16 cellular contexts compared by ENCODE assay signal in genomic region chr16:54400261-54400660, GRCh38.
DNase-seq lines count a peak whose midpoint lies in the region; ATAC-seq and TF ChIP-seq lines count a peak whose summit lies in the region.
"Had no signal": no experiment of that assay in that cellular context is flagged by ENCODE, and none has a peak within 500 bp of the region (broad histone marks: within the 10 kb centered on the region; RNA-seq: fewer than 3 reads in every experiment).

No MANE protein-coding gene starts in this region.

- H3K4me2 ChIP-seq in mesendoderm (ENCODE audit: low read length) (no peak overlapping the region), neuronal stem cell (ENCODE audit: insufficient read depth, low read length, poor library complexity, severe bottlenecking) (no peak overlapping the region), SK-N-SH (no peak overlapping the region)
- H3K4me2 ChIP-seq: BLaER1 had no signal

- H3K27ac Mint-ChIP-seq in HFFc6 = no peak overlapping the region
- H3K27ac Mint-ChIP-seq: CD14-positive monocyte; CD4-positive, alpha-beta memory T cell had no signal

- H4K8ac ChIP-seq in mesendoderm (ENCODE audit: low read depth, low read length) (no peak overlapping the region), neuronal stem cell (ENCODE audit: low read depth, low read length) (no peak overlapping the region)

- H3K9me3 ChIP-seq in neuronal stem cell (replicated peaks in 1 of 2; ENCODE audit: control insufficient read depth in 2 of 2, insufficient read depth in 1 of 2, low read depth in 1 of 2, low read length in 2 of 2) (no peaks in the 10 kb centered on the region), SK-N-SH (no peaks in the 10 kb centered on the region)
- H3K9me3 ChIP-seq: BLaER1 had no signal

- no CpG with 5 or more reads among the region's 5 CpGs for WGBS in mesendoderm (ENCODE audit: extremely low coverage, insufficient coverage, low lambda C conversion rate)
- no CpG with 5 or more reads among the region's 5 CpGs for WGBS in neuronal stem cell (ENCODE audit: extremely low coverage in 2 of 2, insufficient read length in 2 of 2, insufficient replicate concordance in 1 of 2), 2 donors
- WGBS in SK-N-SH (ENCODE audit: low lambda C conversion rate) = 83% methylated on average over 4 of the region's 5 CpGs

- no peak for TF ChIP-seq CTCF in SK-N-SH (IDR thresholded peaks at IDR 0.05)
- no peak for TF ChIP-seq CTCF in HFFc6 (IDR thresholded peaks at IDR 0.05)

- no peaks in the 10 kb centered on the region for H4K20me1 ChIP-seq in SK-N-SH (ENCODE audit: insufficient read depth)
- H4K20me1 ChIP-seq: BLaER1 had no signal

- DNase-seq in left ventricle myocardium superior (peak; percentile 42), Right ventricle myocardium superior (no peak), mesendoderm (no peak), neuronal stem cell (ENCODE audit: low spot score) (no peak), SK-N-SH (no peak), HFFc6 (no peak)
- DNase-seq: 8988T; CD4-positive, alpha-beta memory T cell; DMS153; DMS79; GDM1; GM23248; HCEC 1CT had no signal

- no peaks in the 10 kb centered on the region for H3K4me1 ChIP-seq in mesendoderm (ENCODE audit: control insufficient read depth, low read depth, low read length)
- peaks cover 0 to 2% of the 10 kb centered on the region in 2 donors for H3K4me1 ChIP-seq in neuronal stem cell (ENCODE audit: control insufficient read depth in 2 of 2, insufficient read depth in 1 of 2, low read depth in 1 of 2, low read length in 2 of 2)
- peaks cover 0 to 20% of the 10 kb centered on the region in 2 experiments; a peak in 1 of 4 replicates for H3K4me1 ChIP-seq in SK-N-SH (ENCODE audit: control insufficient read depth in 1 of 2, insufficient read depth in 2 of 2, low read depth in 1 of 2, low read length in 1 of 2)
- H3K4me1 ChIP-seq: BLaER1 had no signal

- H3K4ac ChIP-seq in mesendoderm (ENCODE audit: low read depth, low read length) = peak overlapping the region; percentile 48
- H3K4ac ChIP-seq in neuronal stem cell (ENCODE audit: low read length) = no peak overlapping the region

- H3F3A ChIP-seq in SK-N-SH (replicated peaks; ENCODE audit: insufficient read depth) = no peaks in the 10 kb centered on the region

- H3K4me3 ChIP-seq in mesendoderm (ENCODE audit: low read length) (no peak overlapping the region), neuronal stem cell (ENCODE audit: low read length in 2 of 2) (no peak overlapping the region), SK-N-SH (ENCODE audit: low read depth in 2 of 2, low read length in 1 of 2) (no peak overlapping the region)
- H3K4me3 ChIP-seq: BLaER1, GM23248 had no signal

- no peak for TF ChIP-seq EP300 in SK-N-SH (IDR thresholded peaks at IDR 0.05; ENCODE audit: borderline replicate concordance in 1 of 2, low read depth in 1 of 2, low read length in 1 of 2)

- H2AFZ ChIP-seq in neuronal stem cell (ENCODE audit: low read length) (peak overlapping the region; percentile 40), SK-N-SH (ENCODE audit: low read depth) (no peak overlapping the region)
- H2AFZ ChIP-seq: GM23248 had no signal

- no peak overlapping the region for H3K27ac ChIP-seq in mesendoderm (ENCODE audit: low read depth, low read length)
- H3K27ac ChIP-seq in neuronal stem cell (replicated peaks; ENCODE audit: low read length) = no peak overlapping the region
- no peak overlapping the region for H3K27ac ChIP-seq in SK-N-SH (ENCODE audit: low read depth in 2 of 2, low read length in 1 of 2)
- H3K27ac ChIP-seq: BLaER1, GM23248 had no signal

- H3K23ac ChIP-seq in mesendoderm (ENCODE audit: low read length) = no peak overlapping the region
- H3K23ac ChIP-seq in neuronal stem cell (ENCODE audit: low read depth, low read length, poor library complexity) = no peak overlapping the region

- H3K18ac ChIP-seq in mesendoderm (ENCODE audit: low read length) (no peak overlapping the region), neuronal stem cell (ENCODE audit: low read length) (no peak overlapping the region)

- H3K4me3 Mint-ChIP-seq in HFFc6 = no peak overlapping the region
- H3K4me3 Mint-ChIP-seq: CD4-positive, alpha-beta memory T cell had no signal

- CTCF ChIA-PET in SK-N-SH (lab: Yijun Ruan, JAX) = interaction anchor here (1.1 kb wide), 1 partner anchor 9 kb away, joined by 3 read pairs; no protein-coding TSS in a partner anchor

- H2BK120ac ChIP-seq in mesendoderm (ENCODE audit: low read depth, low read length) = no peak overlapping the region
- H2BK120ac ChIP-seq in neuronal stem cell (ENCODE audit: low read depth, low read length) = no peak overlapping the region

- H2BK5ac ChIP-seq in mesendoderm (ENCODE audit: low read length) = no peak overlapping the region
- H2BK5ac ChIP-seq in neuronal stem cell (ENCODE audit: low read length) = no peak overlapping the region

- 0 out of 2 replicates have a peak, but pooled peaks cover 4% of the 10 kb centered on the region for H3K9me3 Mint-ChIP-seq in HFFc6

- POLR2A ChIA-PET in SK-N-SH (lab: Yijun Ruan, JAX) = no interaction called here

- no peak overlapping the region for H2BK12ac ChIP-seq in neuronal stem cell (ENCODE audit: low read length)

- H2AK5ac ChIP-seq in mesendoderm (ENCODE audit: low read length) = no peak overlapping the region
- no peak overlapping the region for H2AK5ac ChIP-seq in neuronal stem cell (ENCODE audit: low read depth, low read length)

- H4K91ac ChIP-seq in neuronal stem cell (ENCODE audit: low read depth, low read length, poor library complexity) = no peak overlapping the region

- no peaks in the 10 kb centered on the region for H3K79me1 ChIP-seq in mesendoderm (ENCODE audit: low read length)
- H3K79me1 ChIP-seq in neuronal stem cell (ENCODE audit: low read depth, low read length) = no peaks in the 10 kb centered on the region

- H3K36me3 ChIP-seq in mesendoderm (ENCODE audit: control insufficient read depth, insufficient read depth, low read length) (no peaks in the 10 kb centered on the region), neuronal stem cell (replicated peaks in 1 of 2; ENCODE audit: control insufficient read depth in 2 of 2, insufficient read depth in 2 of 2, low read length in 2 of 2) (no peaks in the 10 kb centered on the region), SK-N-SH (replicated peaks in 1 of 2; ENCODE audit: control insufficient read depth in 1 of 2, insufficient read depth in 2 of 2, low read length in 1 of 2) (no peaks in the 10 kb centered on the region)
- H3K36me3 ChIP-seq: BLaER1 had no signal

- ATAC-seq in left ventricle myocardium superior (peak; percentile 51), Right ventricle myocardium superior (ENCODE audit: poor library complexity) (no peak), HG03521 (IDR thresholded peaks at IDR 0.05; ENCODE audit: unreplicated experiment) (no peak)

- H3K79me2 ChIP-seq in mesendoderm (ENCODE audit: control insufficient read depth, insufficient read depth, low read length) (no peaks in the 10 kb centered on the region), SK-N-SH (ENCODE audit: insufficient read depth) (no peaks in the 10 kb centered on the region)

- intact Hi-C loops in left ventricle myocardium superior (cut with micrococcal nuclease) (no loop called here), Right ventricle myocardium superior (cut with DNase I) (no loop called here)

- H4K5ac ChIP-seq in mesendoderm (ENCODE audit: low read length) = no peak overlapping the region

- 0 out of 2 replicates have a peak, but pooled peaks cover 10% of the 10 kb centered on the region for H3K36me3 Mint-ChIP-seq in HFFc6 (ENCODE audit: low read depth)
- H3K36me3 Mint-ChIP-seq: CD14-positive monocyte; CD4-positive, alpha-beta memory T cell had no signal

- no peak overlapping the region for H3K56ac ChIP-seq in mesendoderm (ENCODE audit: low read length)

- no peaks in the 10 kb centered on the region for H3K27me3 ChIP-seq in mesendoderm (ENCODE audit: insufficient read depth, low read length, poor library complexity)
- H3K27me3 ChIP-seq in neuronal stem cell (ENCODE audit: control insufficient read depth in 3 of 3, insufficient read depth in 3 of 3, low read depth in 1 of 3, low read length in 3 of 3) = peaks cover 0 to 12% (median 0%) of the 10 kb centered on the region in 3 experiments
- no peaks in the 10 kb centered on the region for H3K27me3 ChIP-seq in SK-N-SH (ENCODE audit: insufficient read depth)
- H3K27me3 ChIP-seq: BLaER1 had no signal

- H3K27me3 Mint-ChIP-seq in HFFc6 (ENCODE audit: insufficient read depth) = peaks cover 9% of the 10 kb centered on the region; the same call in 1 of the 2 replicates

- H3K9ac ChIP-seq in mesendoderm (ENCODE audit: low read length) (no peak overlapping the region), neuronal stem cell (ENCODE audit: low read depth, low read length, poor library complexity) (no peak overlapping the region), SK-N-SH (no peak overlapping the region)
- H3K9ac ChIP-seq: BLaER1, GM23248 had no signal

- no peak overlapping the region for H3K14ac ChIP-seq in neuronal stem cell (ENCODE audit: low read length)

- peaks cover 61% of the 10 kb centered on the region for H3K4me1 Mint-ChIP-seq in HFFc6 (ENCODE audit: low read depth)
- H3K4me1 Mint-ChIP-seq: CD4-positive, alpha-beta memory T cell had no signal

- no peak overlapping the region for H2BK15ac ChIP-seq in mesendoderm (replicated peaks; ENCODE audit: low read depth)
- no peak overlapping the region for H2BK15ac ChIP-seq in neuronal stem cell (ENCODE audit: low read length)

- no peaks in the 10 kb centered on the region for H3K9me2 ChIP-seq in SK-N-SH

- no peak for TF ChIP-seq RAD21 in SK-N-SH (IDR thresholded peaks at IDR 0.05; ENCODE audit: low read length)

TF ChIP-seq in SK-N-SH, 30 proteins besides CTCF, POLR2A, EP300 and RAD21 (continues in another document):
- TF ChIP-seq GABPA (IDR thresholded peaks at IDR 0.05; ENCODE audit: low read depth) = no peak
- TF ChIP-seq SIN3A (IDR thresholded peaks at IDR 0.05; ENCODE audit: borderline replicate concordance, low read depth, low read length) = no peak
- no peak for TF ChIP-seq PBX3 (IDR thresholded peaks at IDR 0.05)
- TF ChIP-seq MEF2A (IDR thresholded peaks at IDR 0.05; ENCODE audit: borderline replicate concordance, low read depth) = no peak
